8 cellular contexts compared by ENCODE assay signal in genomic region chr11:88701816-88702215, GRCh38.
"Had no signal": no experiment of that assay in that cellular context is flagged by ENCODE, and none has a peak within 500 bp of the region (broad histone marks: within the 10 kb centered on the region; RNA-seq: fewer than 3 reads in every experiment).

No MANE protein-coding gene starts in this region.

- FAIRE-seq: G401.6, GM12878, GM12891, GM12892, GM18507, GM19239 had no signal

- ATAC-seq: GM12878 had no signal

- DNase-seq: GDM1, GF-D8 had no signal

- H3K4me3 ChIP-seq: GM12878 had no signal
